Comparison of ENCODE assay signal across 1 cellular context in the genomic region with DNA sequence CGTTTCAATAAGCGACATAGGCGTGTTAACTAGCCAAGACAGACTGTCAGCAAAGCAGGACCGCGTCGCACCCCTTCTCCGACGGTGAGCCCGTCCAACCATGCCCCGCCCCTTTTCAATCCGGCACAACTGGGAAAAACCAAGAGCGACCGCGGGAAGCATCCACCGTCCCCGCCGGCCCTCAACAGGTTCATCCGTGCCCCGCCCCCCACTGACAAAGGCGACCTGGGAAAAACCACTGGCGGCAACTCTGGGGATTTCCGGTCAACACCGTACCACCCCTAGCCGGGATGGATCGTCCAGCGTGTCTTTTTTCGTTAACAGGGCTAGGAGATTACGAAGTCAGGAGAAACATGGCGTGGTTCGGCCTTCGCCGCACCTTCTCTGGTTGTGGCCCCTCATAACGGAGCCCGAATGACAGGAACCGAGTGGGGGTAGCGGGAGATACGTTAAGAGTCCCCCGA.
TF ChIP-seq lines count a peak whose summit lies in the region.

No MANE protein-coding gene starts in this region.

TF ChIP-seq in HEK293, 187 proteins besides CTCF, POLR2A, EP300 and RAD21 (continued from another document and continues in another):
- TF ChIP-seq ZBTB11 (tag by site-specific recombination; conservative IDR thresholded peaks at IDR 0.05; ENCODE audit: low read depth): peak; percentile 29; the same call in 1 of the 2 replicates
- TF ChIP-seq HOXA7 (CRISPR knock-in tag; IDR thresholded peaks at IDR 0.05; ENCODE audit: borderline replicate concordance): no peak
- TF ChIP-seq ZBTB7A (tag by site-specific recombination; IDR thresholded peaks at IDR 0.05; ENCODE audit: low read depth): no peak
- TF ChIP-seq ZNF677 (tag by site-specific recombination; IDR thresholded peaks at IDR 0.05): no peak
- TF ChIP-seq ZNF24 (tag by site-specific recombination; IDR thresholded peaks at IDR 0.05): no peak; the same call in 1 of the 2 replicates
- no peak for TF ChIP-seq ZNF350 (tag by site-specific recombination; IDR thresholded peaks at IDR 0.05)
- no peak for TF ChIP-seq ZSCAN4 (tag by site-specific recombination; IDR thresholded peaks at IDR 0.05)
- no peak for TF ChIP-seq ZNF302 (tag by site-specific recombination; IDR thresholded peaks at IDR 0.05; ENCODE audit: low read depth)
- no peak for TF ChIP-seq ZBTB6 (tag by site-specific recombination; IDR thresholded peaks at IDR 0.05)
- TF ChIP-seq ZNF518A (tag by site-specific recombination; conservative IDR thresholded peaks at IDR 0.05; ENCODE audit: low read depth): no peak
- no peak for TF ChIP-seq ZNF148 (tag by site-specific recombination; IDR thresholded peaks at IDR 0.05; ENCODE audit: borderline replicate concordance)
- no peak; the same call in 1 of the 2 replicates for TF ChIP-seq HIC1 (tag by site-specific recombination; IDR thresholded peaks at IDR 0.05)
- TF ChIP-seq ZNF175 (tag by site-specific recombination; IDR thresholded peaks at IDR 0.05): no peak
- TF ChIP-seq ZNF571 (tag by site-specific recombination; IDR thresholded peaks at IDR 0.05): no peak
- 0 out of 2 replicates have a peak, but pooled peaks have one; percentile 13 for TF ChIP-seq ZNF629 (tag by site-specific recombination; IDR thresholded peaks at IDR 0.05)
- TF ChIP-seq OVOL3 (tag by site-specific recombination; IDR thresholded peaks at IDR 0.05): peak; percentile 58; the same call in 1 of the 2 replicates
- TF ChIP-seq ZBTB21 (tag by site-specific recombination; IDR thresholded peaks at IDR 0.05): no peak
- no peak for TF ChIP-seq FEZF1 (tag by site-specific recombination; IDR thresholded peaks at IDR 0.05)
- TF ChIP-seq ZNF501 (tag by site-specific recombination; IDR thresholded peaks at IDR 0.05): 0 out of 2 replicates have a peak, but pooled peaks have one; percentile 17
- TF ChIP-seq ZBTB48 (tag by site-specific recombination; IDR thresholded peaks at IDR 0.05): 0 out of 2 replicates have a peak, but pooled peaks have one; percentile 30
- TF ChIP-seq, protein P1, sequence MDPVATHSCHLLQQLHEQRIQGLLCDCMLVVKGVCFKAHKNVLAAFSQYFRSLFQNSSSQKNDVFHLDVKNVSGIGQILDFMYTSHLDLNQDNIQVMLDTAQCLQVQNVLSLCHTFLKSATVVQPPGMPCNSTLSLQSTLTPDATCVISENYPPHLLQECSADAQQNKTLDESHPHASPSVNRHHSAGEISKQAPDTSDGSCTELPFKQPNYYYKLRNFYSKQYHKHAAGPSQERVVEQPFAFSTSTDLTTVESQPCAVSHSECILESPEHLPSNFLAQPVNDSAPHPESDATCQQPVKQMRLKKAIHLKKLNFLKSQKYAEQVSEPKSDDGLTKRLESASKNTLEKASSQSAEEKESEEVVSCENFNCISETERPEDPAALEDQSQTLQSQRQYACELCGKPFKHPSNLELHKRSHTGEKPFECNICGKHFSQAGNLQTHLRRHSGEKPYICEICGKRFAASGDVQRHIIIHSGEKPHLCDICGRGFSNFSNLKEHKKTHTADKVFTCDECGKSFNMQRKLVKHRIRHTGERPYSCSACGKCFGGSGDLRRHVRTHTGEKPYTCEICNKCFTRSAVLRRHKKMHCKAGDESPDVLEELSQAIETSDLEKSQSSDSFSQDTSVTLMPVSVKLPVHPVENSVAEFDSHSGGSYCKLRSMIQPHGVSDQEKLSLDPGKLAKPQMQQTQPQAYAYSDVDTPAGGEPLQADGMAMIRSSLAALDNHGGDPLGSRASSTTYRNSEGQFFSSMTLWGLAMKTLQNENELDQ (tag by site-specific recombination; IDR thresholded peaks at IDR 0.05; ENCODE audit: low read depth): no peak
- no peak for TF ChIP-seq TRIM28 (IDR thresholded peaks at IDR 0.05; ENCODE audit: borderline replicate concordance, low read length)
- no peak for TF ChIP-seq ZNF112 (tag by site-specific recombination; IDR thresholded peaks at IDR 0.05)
- peak; percentile 11; the same call in 1 of the 2 replicates for TF ChIP-seq ZBTB17 (tag by site-specific recombination; IDR thresholded peaks at IDR 0.05)
- TF ChIP-seq GLIS2 (tag by site-specific recombination; IDR thresholded peaks at IDR 0.05): no peak
- TF ChIP-seq ZNF292 (tag by site-specific recombination; IDR thresholded peaks at IDR 0.05; ENCODE audit: borderline replicate concordance, low read depth): no peak
- TF ChIP-seq ZNF121 (tag by site-specific recombination; IDR thresholded peaks at IDR 0.05): no peak
- no peak for TF ChIP-seq ZNF138 (tag by site-specific recombination; IDR thresholded peaks at IDR 0.05; ENCODE audit: borderline replicate concordance)
- TF ChIP-seq, protein P2, sequence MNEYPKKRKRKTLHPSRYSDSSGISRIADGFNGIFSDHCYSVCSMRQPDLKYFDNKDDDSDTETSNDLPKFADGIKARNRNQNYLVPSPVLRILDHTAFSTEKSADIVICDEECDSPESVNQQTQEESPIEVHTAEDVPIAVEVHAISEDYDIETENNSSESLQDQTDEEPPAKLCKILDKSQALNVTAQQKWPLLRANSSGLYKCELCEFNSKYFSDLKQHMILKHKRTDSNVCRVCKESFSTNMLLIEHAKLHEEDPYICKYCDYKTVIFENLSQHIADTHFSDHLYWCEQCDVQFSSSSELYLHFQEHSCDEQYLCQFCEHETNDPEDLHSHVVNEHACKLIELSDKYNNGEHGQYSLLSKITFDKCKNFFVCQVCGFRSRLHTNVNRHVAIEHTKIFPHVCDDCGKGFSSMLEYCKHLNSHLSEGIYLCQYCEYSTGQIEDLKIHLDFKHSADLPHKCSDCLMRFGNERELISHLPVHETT (tag by site-specific recombination; IDR thresholded peaks at IDR 0.05): 0 out of 2 replicates have a peak, but pooled peaks have one; percentile 24
- TF ChIP-seq ZXDB (tag by site-specific recombination; IDR thresholded peaks at IDR 0.05): peak; percentile 33; the same call in 1 of the 2 replicates
- no peak for TF ChIP-seq SETDB1 (IDR thresholded peaks at IDR 0.05; ENCODE audit: insufficient read length, low read length)
- peak; percentile 81 for TF ChIP-seq ZNF76 (tag by site-specific recombination; IDR thresholded peaks at IDR 0.05; ENCODE audit: borderline replicate concordance, low read depth)
- TF ChIP-seq, protein P3, sequence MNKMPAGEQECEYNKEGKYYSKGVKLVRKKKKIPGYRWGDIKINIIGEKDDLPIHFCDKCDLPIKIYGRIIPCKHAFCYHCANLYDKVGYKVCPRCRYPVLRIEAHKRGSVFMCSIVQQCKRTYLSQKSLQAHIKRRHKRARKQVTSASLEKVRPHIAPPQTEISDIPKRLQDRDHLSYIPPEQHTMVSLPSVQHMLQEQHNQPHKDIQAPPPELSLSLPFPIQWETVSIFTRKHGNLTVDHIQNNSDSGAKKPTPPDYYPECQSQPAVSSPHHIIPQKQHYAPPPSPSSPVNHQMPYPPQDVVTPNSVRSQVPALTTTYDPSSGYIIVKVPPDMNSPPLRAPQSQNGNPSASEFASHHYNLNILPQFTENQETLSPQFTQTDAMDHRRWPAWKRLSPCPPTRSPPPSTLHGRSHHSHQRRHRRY (tag by site-specific recombination; IDR thresholded peaks at IDR 0.05): no peak
- TF ChIP-seq ZNF530 (tag by site-specific recombination; IDR thresholded peaks at IDR 0.05; ENCODE audit: low read depth): no peak
